14 cellular contexts compared by ENCODE assay signal in genomic region chr9:77424993-77425392, GRCh38.
"Had no signal": no experiment of that assay in that cellular context is flagged by ENCODE, and none has a peak within 500 bp of the region (broad histone marks: within the 10 kb centered on the region; RNA-seq: fewer than 3 reads in every experiment).

No MANE protein-coding gene starts in this region.

- H3K4me3 Mint-ChIP-seq: activated CD4-positive, alpha-beta memory T cell treated with anti-CD3 and anti-CD28 coated beads, Interleukin-2, amount 10 ng/mL, durations not matched to agents 7 days and 5 days; activated T-cell treated with anti-CD3 and anti-CD28 coated beads, Interleukin-2, amount 50 U/mL, for 72 hours; central memory CD8-positive, alpha-beta T cell; effector memory CD8-positive, alpha-beta T cell; immature natural killer cell; naive B cell had no signal

- H3K9me3 Mint-ChIP-seq: activated CD4-positive, alpha-beta memory T cell treated with anti-CD3 and anti-CD28 coated beads, Interleukin-2, amount 10 ng/mL, durations not matched to agents 7 days and 5 days; activated T-cell treated with anti-CD3 and anti-CD28 coated beads, Interleukin-2, amount 50 U/mL, for 72 hours; effector memory CD8-positive, alpha-beta T cell; immature natural killer cell had no signal

- H3K27me3 Mint-ChIP-seq: activated CD4-positive, alpha-beta memory T cell treated with anti-CD3 and anti-CD28 coated beads, Interleukin-2, amount 10 ng/mL, durations not matched to agents 7 days and 5 days; central memory CD8-positive, alpha-beta T cell; effector memory CD8-positive, alpha-beta T cell had no signal

- H3K4me1 Mint-ChIP-seq: activated CD4-positive, alpha-beta memory T cell treated with anti-CD3 and anti-CD28 coated beads, Interleukin-2, amount 10 ng/mL, durations not matched to agents 7 days and 5 days; central memory CD8-positive, alpha-beta T cell; immature natural killer cell; naive B cell had no signal

- H3K9me3 ChIP-seq: tibial artery, vagina had no signal

- H3K4me1 ChIP-seq: tibial artery, vagina had no signal

- DNase-seq: activated CD4-positive, alpha-beta memory T cell treated with anti-CD3 and anti-CD28 coated beads, Interleukin-2, amount 10 ng/mL, durations not matched to agents 7 days and 5 days; activated CD4-positive, CD25-positive, alpha-beta regulatory T cell treated with anti-CD3 and anti-CD28 coated beads, Interleukin-2, amount 50 U/mL, for 72 hours; activated CD8-positive, alpha-beta memory T cell treated with anti-CD3 and anti-CD28 coated beads, Interleukin-2, amount 50 U/mL, for 4 hours; activated naive CD4-positive, alpha-beta T cell treated with Interleukin-2 at 50 U/mL for 16 hours; activated T-cell treated with anti-CD3 and anti-CD28 coated beads, Interleukin-2, amount 50 U/mL, for 72 hours; effector memory CD8-positive, alpha-beta T cell; immature natural killer cell; left colon; naive B cell; retina; tibial artery had no signal

- H3K27ac ChIP-seq: tibial artery, vagina had no signal

- H3K27ac Mint-ChIP-seq: activated CD4-positive, alpha-beta memory T cell treated with anti-CD3 and anti-CD28 coated beads, Interleukin-2, amount 10 ng/mL, durations not matched to agents 7 days and 5 days; activated T-cell treated with anti-CD3 and anti-CD28 coated beads, Interleukin-2, amount 50 U/mL, for 72 hours; effector memory CD8-positive, alpha-beta T cell; immature natural killer cell; naive B cell had no signal

- H3K4me3 ChIP-seq: lung, tibial artery, vagina had no signal

- ATAC-seq: activated T-cell treated with anti-CD3 and anti-CD28 coated beads, Interleukin-2, amount 50 U/mL, for 72 hours; effector memory CD8-positive, alpha-beta T cell; left colon had no signal

- H3K27me3 ChIP-seq: tibial artery, vagina had no signal

- H3K36me3 Mint-ChIP-seq: naive B cell had no signal
